29 cellular contexts compared by ENCODE assay signal in genomic region chr16:79329967-79330366, GRCh38.
"Had no signal": no experiment of that assay in that cellular context is flagged by ENCODE, and none has a peak within 500 bp of the region (broad histone marks: within the 10 kb centered on the region; RNA-seq: fewer than 3 reads in every experiment).

No MANE protein-coding gene starts in this region.

- H3K4me1 Mint-ChIP-seq: activated CD4-positive, alpha-beta T cell treated with anti-CD3 and anti-CD28 coated beads, Interleukin-2, amount 10 ng/mL, durations not matched to agents 7 days and 5 days; activated naive CD4-positive, alpha-beta T cell treated with anti-CD3 and anti-CD28 coated beads, Interleukin-2, amount 10 ng/mL, durations not matched to agents 7 days and 5 days had no signal

- H3K4me3 Mint-ChIP-seq: activated CD4-positive, alpha-beta T cell treated with anti-CD3 and anti-CD28 coated beads, Interleukin-2, amount 10 ng/mL, durations not matched to agents 7 days and 5 days; activated CD8-positive, alpha-beta T cell treated with anti-CD3 and anti-CD28 coated beads, Interleukin-2, amount 10 ng/mL, durations not matched to agents 7 days and 5 days; activated naive CD4-positive, alpha-beta T cell treated with anti-CD3 and anti-CD28 coated beads, Interleukin-2, amount 10 ng/mL, durations not matched to agents 7 days and 5 days; activated naive CD8-positive, alpha-beta T cell; activated naive CD8-positive, alpha-beta T cell treated with anti-CD3 and anti-CD28 coated beads, Interleukin-2, amount 50 U/mL, for 24 hours; activated T-cell treated with anti-CD3 and anti-CD28 coated beads, Interleukin-2, amount 50 U/mL, for 4 hours; activated T-helper 1 cell treated with anti-CD3 and anti-CD28 coated beads, Interleukin-12 subunit alpha, Interleukin-12 subunit beta, Interleukin-2, Interleukin-4 antibody, amounts not matched to agents 30 ng/mL and 10 ng/mL and 1 ng/mL, durations not matched to agents 14 hours and 24 hours and 36 hours; brain; T-helper 1 cell treated with Interleukin-12 subunit alpha and Interleukin-12 subunit beta and Interleukin-4 antibody, amounts not matched to agents 30 μg/mL and 1 μg/mL, for 36 hours; T-helper 2 cell treated with Interferon-gamma antibody and Interleukin-4, amounts not matched to agents 5 μg/mL and 100 μg/mL, for 36 hours had no signal

- H3K4me1 ChIP-seq: SJSA1 had no signal

- ATAC-seq: activated CD8-positive, alpha-beta T cell treated with anti-CD3 and anti-CD28 coated beads, Interleukin-2, amount 10 ng/mL, durations not matched to agents 7 days and 5 days; activated naive CD8-positive, alpha-beta T cell treated with anti-CD3 and anti-CD28 coated beads, Interleukin-2, amount 50 U/mL, for 24 hours; activated T-cell treated with anti-CD3 and anti-CD28 coated beads, Interleukin-2, amount 50 U/mL, for 4 hours; Panc1 had no signal

- FAIRE-seq: bronchial epithelial cell, TTC549 had no signal

- H3K36me3 Mint-ChIP-seq: activated naive CD4-positive, alpha-beta T cell treated with anti-CD3 and anti-CD28 coated beads, Interleukin-2, amount 10 ng/mL, durations not matched to agents 7 days and 5 days; activated naive CD8-positive, alpha-beta T cell; brain had no signal

- H3K9me3 ChIP-seq: MG63, SJSA1, SK-N-SH had no signal

- H3K36me3 ChIP-seq: MG63, SJSA1 had no signal

- H3K27ac ChIP-seq: SJSA1 had no signal

- H3K4me3 ChIP-seq: MG63, SJSA1 had no signal

- DNase-seq: activated CD4-positive, alpha-beta T cell treated with anti-CD3 and anti-CD28 coated beads, Interleukin-2, amount 10 ng/mL, durations not matched to agents 7 days and 5 days; activated CD4-positive, alpha-beta T cell treated with anti-CD3 and anti-CD28 coated beads, Interleukin-2, amount 50 U/mL, for 48 hours; activated CD8-positive, alpha-beta T cell treated with anti-CD3 and anti-CD28 coated beads, Interleukin-2, amount 10 ng/mL, durations not matched to agents 7 days and 5 days; activated effector memory CD4-positive, alpha-beta T cell treated with Interleukin-2 at 50 U/mL for 16 hours; activated naive CD4-positive, alpha-beta T cell treated with anti-CD3 and anti-CD28 coated beads, Interleukin-2, amount 10 ng/mL, durations not matched to agents 7 days and 5 days; activated naive CD8-positive, alpha-beta T cell treated with anti-CD3 and anti-CD28 coated beads, Interleukin-2, amount 50 U/mL, for 24 hours; activated T-cell treated with anti-CD3 and anti-CD28 coated beads, Interleukin-2, amount 50 U/mL, for 4 hours; anterior cingulate cortex; caudate nucleus; Kasumi-1; KG1; MG63; NCI-H1092; NCI-H1417; NCI-H187 treated with DMSO at 0.1 percent for 48 hours; NCI-H2081 treated with DMSO at 0.1 percent for 48 hours; NCI-H345; NCI-H524 treated with DMSO at 0.1 percent for 48 hours; SHP77 treated with DMSO at 0.1 percent for 48 hours; SK-N-SH had no signal

- H3K27me3 ChIP-seq: MG63, SJSA1 had no signal

- H3K9me3 Mint-ChIP-seq: activated CD4-positive, alpha-beta T cell treated with anti-CD3 and anti-CD28 coated beads, Interleukin-2, amount 10 ng/mL, durations not matched to agents 7 days and 5 days; activated naive CD4-positive, alpha-beta T cell treated with anti-CD3 and anti-CD28 coated beads, Interleukin-2, amount 10 ng/mL, durations not matched to agents 7 days and 5 days; activated naive CD8-positive, alpha-beta T cell treated with anti-CD3 and anti-CD28 coated beads, Interleukin-2, amount 50 U/mL, for 24 hours; activated T-cell treated with anti-CD3 and anti-CD28 coated beads, Interleukin-2, amount 50 U/mL, for 4 hours; activated T-helper 1 cell treated with anti-CD3 and anti-CD28 coated beads, Interleukin-12 subunit alpha, Interleukin-12 subunit beta, Interleukin-2, Interleukin-4 antibody, amounts not matched to agents 30 ng/mL and 10 ng/mL and 1 ng/mL, durations not matched to agents 14 hours and 24 hours and 36 hours; T-helper 1 cell treated with Interleukin-12 subunit alpha and Interleukin-12 subunit beta and Interleukin-4 antibody, amounts not matched to agents 30 μg/mL and 1 μg/mL, for 36 hours; T-helper 2 cell treated with Interferon-gamma antibody and Interleukin-4, amounts not matched to agents 5 μg/mL and 100 μg/mL, for 36 hours had no signal

- H3K27ac Mint-ChIP-seq: activated CD4-positive, alpha-beta T cell treated with anti-CD3 and anti-CD28 coated beads, Interleukin-2, amount 10 ng/mL, durations not matched to agents 7 days and 5 days; activated CD8-positive, alpha-beta T cell treated with anti-CD3 and anti-CD28 coated beads, Interleukin-2, amount 10 ng/mL, durations not matched to agents 7 days and 5 days; activated naive CD4-positive, alpha-beta T cell treated with anti-CD3 and anti-CD28 coated beads, Interleukin-2, amount 10 ng/mL, durations not matched to agents 7 days and 5 days; activated naive CD8-positive, alpha-beta T cell; activated naive CD8-positive, alpha-beta T cell treated with anti-CD3 and anti-CD28 coated beads, Interleukin-2, amount 50 U/mL, for 24 hours; activated T-helper 1 cell treated with anti-CD3 and anti-CD28 coated beads, Interleukin-12 subunit alpha, Interleukin-12 subunit beta, Interleukin-2, Interleukin-4 antibody, amounts not matched to agents 30 ng/mL and 10 ng/mL and 1 ng/mL, durations not matched to agents 14 hours and 24 hours and 36 hours; T-helper 1 cell treated with Interleukin-12 subunit alpha and Interleukin-12 subunit beta and Interleukin-4 antibody, amounts not matched to agents 30 μg/mL and 1 μg/mL, for 36 hours; T-helper 2 cell treated with Interferon-gamma antibody and Interleukin-4, amounts not matched to agents 5 μg/mL and 100 μg/mL, for 36 hours had no signal
